ENCODE assay signal across 21 cellular contexts in the genomic region with DNA sequence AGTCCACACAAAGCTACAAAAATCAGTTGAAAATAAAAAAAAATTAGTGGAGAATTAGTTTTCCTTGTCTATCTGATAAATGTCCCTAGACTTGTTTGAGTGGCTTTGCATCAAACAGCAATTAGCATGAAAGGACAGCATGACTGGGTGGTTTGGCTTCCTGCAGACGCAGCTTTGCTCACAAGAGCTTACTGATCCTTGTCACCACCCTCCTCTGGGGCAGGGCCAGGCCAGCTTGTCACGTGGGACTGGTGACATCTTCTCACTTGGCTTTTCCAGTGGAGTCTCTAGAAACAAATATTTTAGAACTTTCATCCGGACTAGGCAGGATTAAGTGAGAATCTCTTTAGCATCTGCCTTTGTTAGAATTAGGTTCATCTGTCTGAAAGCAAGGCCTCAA.
DNase-seq lines count a peak whose midpoint lies in the region; ATAC-seq and TF ChIP-seq lines count a peak whose summit lies in the region.
"Had no signal": no experiment of that assay in that cellular context is flagged by ENCODE, and none has a peak within 500 bp of the region (broad histone marks: within the 10 kb centered on the region; RNA-seq: fewer than 3 reads in every experiment).

No MANE protein-coding gene starts in this region.

- no peak for ATAC-seq in heart left ventricle
- ATAC-seq in left colon, result no peak
- no peak for ATAC-seq in GM21390 (IDR thresholded peaks at IDR 0.05; ENCODE audit: unreplicated experiment)
- ATAC-seq in natural killer cell treated with Interleukin-12 subunit alpha and Interleukin-12 subunit beta and Interleukin-15 and Interleukin-18, amount 100 ng/mL, for 72 hours, result no peak
- ATAC-seq: HCT116 had no signal

- H3K27ac ChIP-seq in BLaER1 treated with 17β-estradiol and CSF1 and Interleukin-3, amounts not matched to agents 10 nM and 100 nM, result no peak overlapping the region
- H3K27ac ChIP-seq in heart left ventricle, result no peak overlapping the region
- H3K27ac ChIP-seq: SJCRH30 had no signal

- H3K27me3 ChIP-seq in BLaER1 treated with 17β-estradiol and CSF1 and Interleukin-3, amounts not matched to agents 10 nM and 100 nM, result peaks cover 1 to 16% (median 9%) of the 10 kb centered on the region in 11 experiments; a peak in 21 of 22 replicates
- peaks cover 0 to 28% (median 5%) of the 10 kb centered on the region in 9 donors for H3K27me3 ChIP-seq in heart left ventricle

- peaks cover 0 to 12% (median 9%) of the 10 kb centered on the region in 10 experiments; a peak in 12 of 20 replicates for H3K4me1 ChIP-seq in BLaER1 treated with 17β-estradiol and CSF1 and Interleukin-3, amounts not matched to agents 10 nM and 100 nM
- H3K4me1 ChIP-seq in heart left ventricle, result no peaks in the 10 kb centered on the region
- H3K4me1 ChIP-seq: Caco-2 had no signal

- DNase-seq in H4 (ENCODE audit: low spot score), result peak; percentile 45
- peak; percentile 57 to 60 for DNase-seq in hippocampal formation (lab: John Stamatoyannopoulos, UW)
- peak; percentile 56 for DNase-seq in osteocyte (ENCODE audit: extremely low spot score, unreplicated experiment)
- DNase-seq in heart left ventricle, result no peak
- DNase-seq in left colon, result no peak
- DNase-seq in natural killer cell treated with Interleukin-12 subunit alpha and Interleukin-12 subunit beta and Interleukin-15 and Interleukin-18, amount 100 ng/mL, for 72 hours (ENCODE audit: low spot score), result no peak
- DNase-seq: Caco-2; CD4-positive, alpha-beta T cell; DMS153; KG1; NCI-H1092; NCI-H1436; NCI-H1930; NCI-H226; NCI-H510A treated with DMSO at 0.1 percent for 48 hours; NCI-H748 treated with DMSO at 0.1 percent for 48 hours; SJCRH30 had no signal

- no peak overlapping the region for H3K9ac ChIP-seq in BLaER1 treated with 17β-estradiol and CSF1 and Interleukin-3, amounts not matched to agents 10 nM and 100 nM

- H3K36me3 ChIP-seq in BLaER1 treated with 17β-estradiol and CSF1 and Interleukin-3, amounts not matched to agents 10 nM and 100 nM, result no peaks in the 10 kb centered on the region
- H3K36me3 ChIP-seq in heart left ventricle, result no peaks in the 10 kb centered on the region
- H3K36me3 ChIP-seq: SJCRH30 had no signal

- no peak overlapping the region for H3K27ac Mint-ChIP-seq in osteocyte (ENCODE audit: unreplicated experiment)
- H3K27ac Mint-ChIP-seq in natural killer cell treated with Interleukin-12 subunit alpha and Interleukin-12 subunit beta and Interleukin-15 and Interleukin-18, amount 100 ng/mL, for 72 hours, result no peak overlapping the region
- H3K27ac Mint-ChIP-seq: B cell; CD4-positive, alpha-beta T cell had no signal

- H3K9me3 ChIP-seq in BLaER1 treated with 17β-estradiol and CSF1 and Interleukin-3, amounts not matched to agents 10 nM and 100 nM (replicated peaks in 1 of 11), result no peaks in the 10 kb centered on the region; a peak in 1 of 22 replicates
- no peaks in the 10 kb centered on the region for H3K9me3 ChIP-seq in heart left ventricle
- H3K9me3 ChIP-seq: Caco-2, SJCRH30 had no signal

- WGBS in heart left ventricle, 4 donors, result 34 to 45% (median 41%) methylated on average over 3 of the region's 3 CpGs

- no peaks in the 10 kb centered on the region for H3K4me1 Mint-ChIP-seq in osteocyte (ENCODE audit: unreplicated experiment)
- H3K4me1 Mint-ChIP-seq in natural killer cell treated with Interleukin-12 subunit alpha and Interleukin-12 subunit beta and Interleukin-15 and Interleukin-18, amount 100 ng/mL, for 72 hours (ENCODE audit: low read depth in 2 of 2), result peaks cover 0 to 5% of the 10 kb centered on the region in 2 donors
- H3K4me1 Mint-ChIP-seq: B cell had no signal

- H3K27me3 Mint-ChIP-seq in osteocyte (ENCODE audit: unreplicated experiment), result peaks cover 45% of the 10 kb centered on the region
- peaks cover 15 to 25% of the 10 kb centered on the region in 2 donors for H3K27me3 Mint-ChIP-seq in natural killer cell treated with Interleukin-12 subunit alpha and Interleukin-12 subunit beta and Interleukin-15 and Interleukin-18, amount 100 ng/mL, for 72 hours

- TF ChIP-seq POLR2A in heart left ventricle (IDR thresholded peaks at IDR 0.05), result no peak

- no peaks in the 10 kb centered on the region for H4K20me1 ChIP-seq in BLaER1 treated with 17β-estradiol and CSF1 and Interleukin-3, amounts not matched to agents 10 nM and 100 nM

- H3K4me3 Mint-ChIP-seq in osteocyte (ENCODE audit: unreplicated experiment), result no peak overlapping the region
- no peak overlapping the region for H3K4me3 Mint-ChIP-seq in natural killer cell treated with Interleukin-12 subunit alpha and Interleukin-12 subunit beta and Interleukin-15 and Interleukin-18, amount 100 ng/mL, for 72 hours
- H3K4me3 Mint-ChIP-seq: B cell; CD4-positive, alpha-beta T cell had no signal

- no peaks in the 10 kb centered on the region for H3K9me3 Mint-ChIP-seq in osteocyte (ENCODE audit: unreplicated experiment)
- no peaks in the 10 kb centered on the region for H3K9me3 Mint-ChIP-seq in natural killer cell treated with Interleukin-12 subunit alpha and Interleukin-12 subunit beta and Interleukin-15 and Interleukin-18, amount 100 ng/mL, for 72 hours
- H3K9me3 Mint-ChIP-seq: CD4-positive, alpha-beta T cell had no signal

- no peaks in the 10 kb centered on the region for H3K36me3 Mint-ChIP-seq in osteocyte (ENCODE audit: unreplicated experiment)
- H3K36me3 Mint-ChIP-seq in natural killer cell treated with Interleukin-12 subunit alpha and Interleukin-12 subunit beta and Interleukin-15 and Interleukin-18, amount 100 ng/mL, for 72 hours, result no peaks in the 10 kb centered on the region

- intact Hi-C loops in heart left ventricle (cut with DNase I), result loop anchor here in 4 of 10 donors (10.0 kb wide), 4 partner anchors 55 to 495 kb away; no protein-coding TSS in a partner anchor
- intact Hi-C loops in left colon (cut with DNase I, micrococcal nuclease), result no loop called here

- no peak overlapping the region for H3K4me3 ChIP-seq in BLaER1 treated with 17β-estradiol and CSF1 and Interleukin-3, amounts not matched to agents 10 nM and 100 nM
- H3K4me3 ChIP-seq in heart left ventricle, result no peak overlapping the region
- H3K4me3 ChIP-seq: SJCRH30 had no signal

- TF ChIP-seq CTCF in osteocyte (IDR thresholded peaks at IDR 0.05) (no peak), heart left ventricle (IDR thresholded peaks at IDR 0.05) (no peak)

- peak overlapping the region in 8 of 11 experiments; percentile 2 to 34 (median 16); a peak in 8 of 22 replicates for H3K4me2 ChIP-seq in BLaER1 treated with 17β-estradiol and CSF1 and Interleukin-3, amounts not matched to agents 10 nM and 100 nM

Comparison
In these comparisons a context has a peak if more than half of its experiments do, and no peak if none do; other contexts are left out.
1. DNase-seq: peak in H4 (single experiment), hippocampal formation (2 of 2) and osteocyte (single experiment); none in heart left ventricle (0 of 5), left colon (0 of 2) and natural killer cell treated with Interleukin-12 subunit alpha and Interleukin-12 subunit beta and Interleukin-15 and Interleukin-18, amount 100 ng/mL, for 72 hours (single experiment).